ENCODE assay signal across 16 cellular contexts in genomic region chr12:104902125-104902524, GRCh38. TPM values are rescaled to one million over a fixed set of nuclear protein-coding genes. Genes with fewer than 3 reads are reported as not detected.
DNase-seq lines count a peak whose midpoint lies in the region; ATAC-seq, FAIRE-seq and TF ChIP-seq lines count a peak whose summit lies in the region.
"Had no signal": no experiment of that assay in that cellular context is flagged by ENCODE, and none has a peak within 500 bp of the region (broad histone marks: within the 10 kb centered on the region; RNA-seq: fewer than 3 reads in every experiment).

No MANE protein-coding gene starts in this region.

- peak; percentile 35 for FAIRE-seq in D721Med (lab: Jason Lieb, UNC)
- FAIRE-seq: A204.1, GM18507, HTR-8/SVneo had no signal

- CTCF ChIA-PET in HEK293T (lab: Yijun Ruan, JAX) = no interaction called here

- peaks cover 36 to 85% of the 10 kb centered on the region in 2 donors for H3K4me1 ChIP-seq in thoracic aorta (ENCODE audit: control insufficient read depth in 1 of 2, low read depth in 2 of 2)

- no peak overlapping the region for H3K4me3 ChIP-seq in thoracic aorta
- H3K4me3 ChIP-seq: GM23338 had no signal

- TF ChIP-seq CTCF in D721Med (IDR thresholded peaks at IDR 0.05; ENCODE audit: insufficient read depth, missing control alignments) (no peak), thoracic aorta (IDR thresholded peaks at IDR 0.05) (no peak)

- H3K9me3 ChIP-seq in thoracic aorta = no peaks in the 10 kb centered on the region

- DNase-seq in D721Med (ENCODE audit: insufficient read length, low spot score) (no peak), HEK293T (ENCODE audit: extremely low spot score) (no peak), left colon (no peak), thoracic aorta (ENCODE audit: low spot score) (no peak), NCI-H1417 treated with DMSO at 0.1 percent for 48 hours (lab: John Stamatoyannopoulos, UW) (no peak), cortex of kidney (lab: John Stamatoyannopoulos, UW) (no peak)
- DNase-seq: CD8-positive, alpha-beta T cell; COR-L47; DND-41; GDM1; H9 had no signal

- intact Hi-C loops in left colon (cut with DNase I, micrococcal nuclease) = no loop called here

- peak; percentile 41 for ATAC-seq in left colon
- no peak for ATAC-seq in thoracic aorta (ENCODE audit: insufficient number of reproducible peaks, low FRiP score, low read depth)
- no peak for ATAC-seq in GM19452 (IDR thresholded peaks at IDR 0.05; ENCODE audit: unreplicated experiment)
- ATAC-seq: CD8-positive, alpha-beta T cell; GM23338 had no signal

- peak overlapping the region; percentile 52 to 69 for H3K27ac ChIP-seq in thoracic aorta

- no peaks in the 10 kb centered on the region for H3K36me3 ChIP-seq in thoracic aorta

- no peaks in the 10 kb centered on the region for H3K27me3 ChIP-seq in thoracic aorta (replicated peaks; ENCODE audit: insufficient read depth)

- POLR2A ChIA-PET in HEK293T (lab: Yijun Ruan, JAX) = no interaction called here

TF ChIP-seq in HEK293T, 16 proteins besides CTCF, POLR2A, EP300 and RAD21:
- TF ChIP-seq PKNOX1 (IDR thresholded peaks at IDR 0.05) = peak; percentile 77
- TF ChIP-seq LEF1 (IDR thresholded peaks at IDR 0.05; ENCODE audit: borderline replicate concordance) = no peak

RNA-seq across cellular contexts. Expression of gene SLC41A2, which starts 56.0 kb away (rescaled TPM):
- total RNA-seq in left colon (10 to 100 TPM; 91.5 to 99.9 TPM), thoracic aorta (100 to 1,000 TPM in 1 of 2 donors, 10 to 100 TPM in 1; 67.1 to 165 TPM)
